10 cellular contexts compared by ENCODE assay signal in the genomic region with DNA sequence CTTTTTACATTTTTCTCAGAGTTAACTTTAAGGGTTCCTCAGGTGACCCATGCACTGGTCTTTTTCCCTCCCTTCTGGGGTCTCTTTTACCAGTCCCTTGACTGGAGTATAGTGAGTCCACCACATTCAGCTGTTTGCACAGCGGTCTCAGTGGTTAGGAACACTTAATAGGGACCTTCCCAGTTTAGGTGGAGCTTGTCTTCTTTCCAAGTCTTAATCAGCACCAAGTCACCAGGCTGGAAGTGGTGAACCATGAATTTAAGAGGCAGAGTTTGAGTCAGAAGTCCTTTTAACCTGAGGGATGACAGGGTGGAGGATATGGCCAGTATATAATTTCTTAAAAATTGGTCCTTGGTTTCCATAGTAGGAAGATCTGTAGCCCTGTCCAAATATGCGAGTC.
"Had no signal": no experiment of that assay in that cellular context is flagged by ENCODE, and none has a peak within 500 bp of the region (broad histone marks: within the 10 kb centered on the region; RNA-seq: fewer than 3 reads in every experiment).

No MANE protein-coding gene starts in this region.

- ATAC-seq: activated CD8-positive, alpha-beta memory T cell treated with anti-CD3 and anti-CD28 coated beads, Interleukin-2, amount 10 ng/mL, durations not matched to agents 7 days and 5 days; foreskin keratinocyte; lower lobe of right lung; stimulated activated effector memory CD8-positive, alpha-beta T cell treated with anti-CD3 and anti-CD28 coated beads, Interleukin-12 subunit alpha, Interleukin-12 subunit beta, amount 100 ng/mL, for 72 hours had no signal

- DNase-seq: activated CD4-positive, alpha-beta memory T cell treated with anti-CD3 and anti-CD28 coated beads for 36 hours; activated CD8-positive, alpha-beta memory T cell treated with anti-CD3 and anti-CD28 coated beads, Interleukin-2, amount 10 ng/mL, durations not matched to agents 7 days and 5 days; activated naive CD4-positive, alpha-beta T cell treated with anti-CD3 and anti-CD28 coated beads for 36 hours; activated T-cell treated with anti-CD3 and anti-CD28 coated beads, Interleukin-2, amount 50 U/mL, for 1 hour; foreskin keratinocyte; left cardiac atrium; lower lobe of right lung; thyroid gland; WERI-Rb-1 had no signal
